8 cellular contexts compared by ENCODE assay signal in genomic region chr1:108512239-108513071, GRCh38. TPM values are rescaled to one million over a fixed set of nuclear protein-coding genes. Genes with fewer than 3 reads are reported as not detected.
DNase-seq lines count a peak whose midpoint lies in the region; ATAC-seq and TF ChIP-seq lines count a peak whose summit lies in the region.

No MANE protein-coding gene starts in this region.

- H3K36me3 Mint-ChIP-seq in WTC11, result peaks cover 14% of the 10 kb centered on the region

- 63% methylated on average over 6 of the region's 6 CpGs for WGBS in hepatocyte (ENCODE audit: low lambda C conversion rate, missing lambda C conversion rate)

- peaks cover 18% of the 10 kb centered on the region for H3K9me3 Mint-ChIP-seq in WTC11

- TF ChIP-seq CTCF in cardiac muscle cell (IDR thresholded peaks at IDR 0.05; ENCODE audit: low read depth, low read length) (peak; percentile 81), WTC11 (IDR thresholded peaks at IDR 0.05) (peak; percentile 60), hepatocyte (IDR thresholded peaks at IDR 0.05; ENCODE audit: poor library complexity) (peak; percentile 95)

- no peak overlapping the region for H3K27ac ChIP-seq in cardiac muscle cell
- no peak overlapping the region for H3K27ac ChIP-seq in hepatocyte

- DNase-seq in cardiac muscle cell (ENCODE audit: low read depth in 1 of 2, low spot score in 1 of 2) (peak; percentile 42 to 55), Right ventricle myocardium inferior (ENCODE audit: missing footprints) (no peak), NCI-H1105 (lab: John Stamatoyannopoulos, UW) (peak; percentile 15), WTC11 (ENCODE audit: low spot score) (no peak), hepatocyte (ENCODE audit: low spot score) (peak; percentile 31), superior temporal gyrus (ENCODE audit: extremely low spot score) (peak; percentile 80)

- H3K4me1 ChIP-seq in cardiac muscle cell (ENCODE audit: low read depth), result no peaks in the 10 kb centered on the region
- no peaks in the 10 kb centered on the region for H3K4me1 ChIP-seq in hepatocyte (ENCODE audit: insufficient read depth)

- H3K4me1 Mint-ChIP-seq in WTC11, result peaks cover 4% of the 10 kb centered on the region; the same call in 1 of the 2 replicates

- no peaks in the 10 kb centered on the region for H3K9me2 ChIP-seq in hepatocyte (replicated peaks; ENCODE audit: insufficient read depth)

- no peaks in the 10 kb centered on the region for H4K20me1 ChIP-seq in hepatocyte (ENCODE audit: insufficient read depth, poor library complexity, severe bottlenecking)

- H3K27me3 ChIP-seq in cardiac muscle cell (no peaks in the 10 kb centered on the region), hepatocyte (no peaks in the 10 kb centered on the region)

- H3K27ac Mint-ChIP-seq in WTC11, result no peak overlapping the region

- ATAC-seq in Right ventricle myocardium inferior, result no peak
- no peak for ATAC-seq in WTC11
- no peak for ATAC-seq in GM19397 (IDR thresholded peaks at IDR 0.05; ENCODE audit: unreplicated experiment)
- no peak for ATAC-seq in HG03045 (IDR thresholded peaks at IDR 0.05; ENCODE audit: unreplicated experiment)

- no peak overlapping the region for H2AFZ ChIP-seq in hepatocyte

- no peak overlapping the region for H3K4me3 Mint-ChIP-seq in WTC11

- intact Hi-C loops in Right ventricle myocardium inferior (cut with DNase I), result loop anchor here (1.0 to 5.0 kb wide), 2 partner anchors 45 to 131 kb away; no protein-coding TSS in a partner anchor

- H3K36me3 ChIP-seq in cardiac muscle cell, result no peaks in the 10 kb centered on the region
- no peaks in the 10 kb centered on the region for H3K36me3 ChIP-seq in hepatocyte (replicated peaks; ENCODE audit: insufficient read depth, low read depth)

- no peaks in the 10 kb centered on the region for H3K79me2 ChIP-seq in hepatocyte

- CTCF ChIA-PET in WTC11 (lab: Charles Lee), result interaction anchor here (0.9 to 3.1 kb wide), 7 partner anchors 9 to 179 kb away, joined by 3 to 37 read pairs (median 4); partner anchors contain the start of genes EEIG2 and PRPF38B

- no peak overlapping the region for H3K4me2 ChIP-seq in hepatocyte

- POLR2A ChIA-PET in WTC11 (lab: Charles Lee), result no interaction called here

- H3K9me3 ChIP-seq in cardiac muscle cell (ENCODE audit: low read depth) (no peaks in the 10 kb centered on the region), hepatocyte (ENCODE audit: low read depth) (no peaks in the 10 kb centered on the region)

- H3K4me3 ChIP-seq in cardiac muscle cell, result no peak overlapping the region
- H3K4me3 ChIP-seq in hepatocyte, result no peak overlapping the region

- H3K27me3 Mint-ChIP-seq in WTC11 (ENCODE audit: low read depth), result peaks cover 2% of the 10 kb centered on the region; the same call in 1 of the 2 replicates

TF ChIP-seq in WTC11, 78 proteins besides CTCF, POLR2A, EP300 and RAD21:
- TF ChIP-seq USF1 (CRISPR knock-in tag; IDR thresholded peaks at IDR 0.05), result no peak
- TF ChIP-seq SMAD3 (CRISPR knock-in tag; IDR thresholded peaks at IDR 0.05; ENCODE audit: borderline replicate concordance), result no peak
- TF ChIP-seq ZNF423 (CRISPR knock-in tag; IDR thresholded peaks at IDR 0.05), result no peak
- TF ChIP-seq EMX1 (CRISPR knock-in tag; IDR thresholded peaks at IDR 0.05), result no peak
- no peak for TF ChIP-seq USF2 (CRISPR knock-in tag; IDR thresholded peaks at IDR 0.05)
- TF ChIP-seq ZNF416 (CRISPR knock-in tag; IDR thresholded peaks at IDR 0.05), result no peak
- no peak for TF ChIP-seq ELF4 (CRISPR knock-in tag; IDR thresholded peaks at IDR 0.05; ENCODE audit: low read depth)
- no peak for TF ChIP-seq MXD4 (CRISPR knock-in tag; IDR thresholded peaks at IDR 0.05; ENCODE audit: borderline replicate concordance)
- no peak for TF ChIP-seq E2F4 (CRISPR knock-in tag; IDR thresholded peaks at IDR 0.05; ENCODE audit: borderline replicate concordance, low read depth)
- no peak for TF ChIP-seq NFE2L1 (CRISPR knock-in tag; IDR thresholded peaks at IDR 0.05)
- no peak for TF ChIP-seq CBFB (CRISPR knock-in tag; IDR thresholded peaks at IDR 0.05; ENCODE audit: low read depth)
- TF ChIP-seq ARID4B (CRISPR knock-in tag; IDR thresholded peaks at IDR 0.05; ENCODE audit: borderline replicate concordance), result no peak
- no peak for TF ChIP-seq ZNF425 (CRISPR knock-in tag; conservative IDR thresholded peaks at IDR 0.05)
- TF ChIP-seq GTF2I (CRISPR knock-in tag; conservative IDR thresholded peaks at IDR 0.05), result no peak

RNA-seq across cellular contexts. Expression of gene EEIG2, which starts 47.4 kb away (rescaled TPM):
- 9.7 and 12.2 TPM in 2 replicates for total RNA-seq in cardiac muscle cell
- 5.4 and 11.3 TPM in 2 replicates for polyA plus RNA-seq in cardiac muscle cell
- total RNA-seq in Right ventricle myocardium inferior, result 5.5 TPM
- 43.1 to 65.7 TPM (median 45.0 TPM) in 3 replicates for total RNA-seq in WTC11 (2021)
- total RNA-seq in hepatocyte, result 16.0 and 16.1 TPM in 2 replicates
- 3.6 and 5.1 TPM in 2 replicates for polyA plus RNA-seq in hepatocyte

Comparison
In these comparisons a context has a peak if more than half of its experiments do, and no peak if none do; other contexts are left out.
1. DNase-seq: peak in cardiac muscle cell (2 of 2), NCI-H1105 (single experiment), hepatocyte (single experiment) and superior temporal gyrus (single experiment); none in Right ventricle myocardium inferior (single experiment) and WTC11 (single experiment).
2. Peak in every context shown above with its lines, with median percentiles within 50 percentile points of each other: CTCF ChIP-seq.